ENCODE assay signal across 18 cellular contexts in the genomic region with DNA sequence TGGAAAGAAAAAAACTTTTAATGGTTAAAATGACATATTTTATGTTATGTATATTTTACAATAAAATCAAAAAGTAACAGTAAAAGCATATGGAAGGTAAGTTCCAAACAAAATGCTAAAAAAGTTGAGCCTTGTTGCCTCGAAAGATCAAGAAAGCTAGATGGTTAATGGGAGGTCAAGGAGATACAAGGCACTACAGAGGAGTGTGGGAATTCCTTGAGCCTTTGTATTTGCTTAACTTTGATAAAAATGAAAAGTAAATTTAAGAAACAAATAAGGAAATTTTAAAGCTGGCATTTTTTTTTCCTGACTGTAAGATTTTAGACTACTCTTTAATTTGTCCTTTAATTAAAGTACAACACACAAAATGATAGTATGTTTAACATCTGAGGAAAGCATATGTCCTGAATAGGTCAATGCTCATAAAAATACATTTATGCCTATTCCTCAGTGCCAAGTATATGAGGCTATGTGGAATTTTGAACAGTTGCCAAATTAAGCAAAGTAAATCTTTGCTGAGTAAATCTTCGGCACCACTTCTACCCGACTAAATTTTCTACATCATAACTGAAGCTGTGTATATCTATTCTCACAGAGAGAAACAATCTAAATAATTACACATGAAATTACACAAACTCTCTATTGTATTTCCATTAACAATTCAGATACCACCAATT.
"Had no signal": no experiment of that assay in that cellular context is flagged by ENCODE, and none has a peak within 500 bp of the region (broad histone marks: within the 10 kb centered on the region; RNA-seq: fewer than 3 reads in every experiment).

No MANE protein-coding gene starts in this region.

- H3K36me3 ChIP-seq: cardiac muscle cell, colonic mucosa, right lobe of liver, tibial nerve had no signal

- H3K4me3 ChIP-seq: cardiac muscle cell, colonic mucosa, right lobe of liver, tibial nerve had no signal

- H3K9me3 Mint-ChIP-seq: activated CD4-positive, alpha-beta memory T cell treated with anti-CD3 and anti-CD28 coated beads, Interleukin-2, amount 10 ng/mL, durations not matched to agents 7 days and 5 days; activated naive CD8-positive, alpha-beta T cell treated with anti-CD3 and anti-CD28 coated beads, Interleukin-2, amount 10 ng/mL, durations not matched to agents 7 days and 5 days; activated T-cell treated with anti-CD3 and anti-CD28 coated beads, Interleukin-2, amount 50 U/mL, for 72 hours; memory B cell; natural killer cell treated with Interleukin-12 subunit alpha and Interleukin-12 subunit beta and Interleukin-15 and Interleukin-18, amount 100 ng/mL, for 72 hours had no signal

- H3K4me1 ChIP-seq: colonic mucosa, right lobe of liver, tibial nerve had no signal

- H3K27ac ChIP-seq: cardiac muscle cell, colonic mucosa, right lobe of liver, tibial nerve had no signal

- H3K4me3 Mint-ChIP-seq: activated CD4-positive, alpha-beta memory T cell treated with anti-CD3 and anti-CD28 coated beads, Interleukin-2, amount 10 ng/mL, durations not matched to agents 7 days and 5 days; activated CD4-positive, alpha-beta T cell treated with anti-CD3 and anti-CD28 coated beads for 36 hours; activated naive CD8-positive, alpha-beta T cell treated with anti-CD3 and anti-CD28 coated beads, Interleukin-2, amount 10 ng/mL, durations not matched to agents 7 days and 5 days; activated T-cell treated with anti-CD3 and anti-CD28 coated beads, Interleukin-2, amount 50 U/mL, for 72 hours; memory B cell; natural killer cell treated with Interleukin-12 subunit alpha and Interleukin-12 subunit beta and Interleukin-15 and Interleukin-18, amount 100 ng/mL, for 72 hours; stimulated activated naive B cell treated with anti-CD40 and anti-IgM and Interleukin-4, amounts not matched to agents 10 μg/mL and 1 μg/mL and 100 μg/mL, for 72 hours had no signal

- H3K27me3 ChIP-seq: cardiac muscle cell, colonic mucosa, right lobe of liver, tibial nerve had no signal

- H3K27ac Mint-ChIP-seq: activated CD4-positive, alpha-beta memory T cell treated with anti-CD3 and anti-CD28 coated beads, Interleukin-2, amount 10 ng/mL, durations not matched to agents 7 days and 5 days; activated CD4-positive, alpha-beta T cell treated with anti-CD3 and anti-CD28 coated beads for 36 hours; activated naive CD8-positive, alpha-beta T cell treated with anti-CD3 and anti-CD28 coated beads, Interleukin-2, amount 10 ng/mL, durations not matched to agents 7 days and 5 days; activated T-cell treated with anti-CD3 and anti-CD28 coated beads, Interleukin-2, amount 50 U/mL, for 72 hours; memory B cell; natural killer cell treated with Interleukin-12 subunit alpha and Interleukin-12 subunit beta and Interleukin-15 and Interleukin-18, amount 100 ng/mL, for 72 hours; progenitor cell of endocrine pancreas; stimulated activated naive B cell treated with anti-CD40 and anti-IgM and Interleukin-4, amounts not matched to agents 10 μg/mL and 1 μg/mL and 100 μg/mL, for 72 hours had no signal

- H3K9me3 ChIP-seq: colonic mucosa, right lobe of liver, tibial nerve had no signal

- H3K27me3 Mint-ChIP-seq: progenitor cell of endocrine pancreas had no signal

- DNase-seq: activated CD4-positive, alpha-beta memory T cell treated with anti-CD3 and anti-CD28 coated beads, Interleukin-2, amount 10 ng/mL, durations not matched to agents 7 days and 5 days; activated CD4-positive, alpha-beta T cell treated with anti-CD3 and anti-CD28 coated beads for 36 hours; activated gamma-delta T cell treated with Interleukin-2 at 50 U/mL for 16 hours; activated naive CD8-positive, alpha-beta T cell treated with anti-CD3 and anti-CD28 coated beads, Interleukin-2, amount 10 ng/mL, durations not matched to agents 7 days and 5 days; activated T-cell treated with anti-CD3 and anti-CD28 coated beads, Interleukin-2, amount 50 U/mL, for 72 hours; aorta; colonic mucosa; effector CD4-positive, alpha-beta T cell; nucleus accumbens; right lobe of liver; stimulated activated CD4-positive, alpha-beta T cell treated with anti-CD3 and anti-CD28 coated beads, Interleukin-2, amount 100 ng/mL, for 24 hours; stimulated activated naive B cell treated with anti-CD40 and anti-IgM and Interleukin-4, amounts not matched to agents 10 μg/mL and 1 μg/mL and 100 μg/mL, for 72 hours; T-helper 2 cell had no signal

- H3K4me1 Mint-ChIP-seq: activated CD4-positive, alpha-beta memory T cell treated with anti-CD3 and anti-CD28 coated beads, Interleukin-2, amount 10 ng/mL, durations not matched to agents 7 days and 5 days; activated CD4-positive, alpha-beta T cell treated with anti-CD3 and anti-CD28 coated beads for 36 hours; activated naive CD8-positive, alpha-beta T cell treated with anti-CD3 and anti-CD28 coated beads, Interleukin-2, amount 10 ng/mL, durations not matched to agents 7 days and 5 days; memory B cell had no signal

- H3K36me3 Mint-ChIP-seq: activated naive CD8-positive, alpha-beta T cell treated with anti-CD3 and anti-CD28 coated beads, Interleukin-2, amount 10 ng/mL, durations not matched to agents 7 days and 5 days; memory B cell; natural killer cell treated with Interleukin-12 subunit alpha and Interleukin-12 subunit beta and Interleukin-15 and Interleukin-18, amount 100 ng/mL, for 72 hours; stimulated activated naive B cell treated with anti-CD40 and anti-IgM and Interleukin-4, amounts not matched to agents 10 μg/mL and 1 μg/mL and 100 μg/mL, for 72 hours had no signal

- ATAC-seq: activated CD4-positive, alpha-beta T cell treated with anti-CD3 and anti-CD28 coated beads for 36 hours; activated T-cell treated with anti-CD3 and anti-CD28 coated beads, Interleukin-2, amount 50 U/mL, for 72 hours; natural killer cell treated with Interleukin-12 subunit alpha and Interleukin-12 subunit beta and Interleukin-15 and Interleukin-18, amount 100 ng/mL, for 72 hours; right lobe of liver; stimulated activated naive B cell treated with anti-CD40 and anti-IgM and Interleukin-4, amounts not matched to agents 10 μg/mL and 1 μg/mL and 100 μg/mL, for 72 hours had no signal
